8 cellular contexts compared by ENCODE assay signal in the genomic region with DNA sequence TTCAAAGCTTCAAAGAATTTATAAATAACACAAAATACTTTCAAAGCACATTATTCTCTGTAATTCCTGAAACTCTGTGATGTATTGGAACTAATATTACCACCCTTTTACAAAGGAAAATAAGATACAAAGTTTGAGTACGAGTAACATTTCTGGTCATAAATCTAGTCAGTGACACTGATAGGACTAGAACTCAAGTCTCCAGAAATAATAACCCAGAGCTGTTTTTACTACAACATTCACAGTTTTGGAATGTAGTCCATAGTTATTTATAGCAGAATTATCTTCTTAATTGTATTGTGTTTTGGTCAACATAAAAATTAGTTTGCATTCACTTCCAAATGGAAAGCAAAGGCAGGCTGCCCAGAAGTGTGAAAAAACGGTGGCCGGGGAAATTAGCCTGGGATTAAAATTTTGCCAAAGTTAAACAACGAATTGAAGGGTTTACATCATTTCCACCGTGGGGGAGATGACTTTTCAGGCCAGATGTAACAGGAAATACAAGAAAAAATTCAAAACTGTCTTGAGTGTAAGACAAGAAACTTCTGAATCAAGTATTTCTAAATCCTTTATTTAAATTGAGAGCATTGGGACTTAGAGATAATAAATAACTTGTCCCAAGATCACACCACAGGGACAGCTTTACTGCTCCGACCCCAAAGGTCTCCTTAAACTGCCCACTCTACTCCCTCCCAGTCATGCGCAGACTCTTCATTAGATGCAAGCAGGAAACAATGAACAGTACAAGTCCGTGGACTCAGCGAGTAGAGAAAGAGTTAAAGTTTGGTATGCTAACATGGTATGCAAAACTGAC.
A peak's percentile ranks its signal among the peaks of the same experiment; 100 is the strongest.
DNase-seq lines count a peak whose midpoint lies in the region; ATAC-seq and TF ChIP-seq lines count a peak whose summit lies in the region.

No MANE protein-coding gene starts in this region.

- H3K36me3 ChIP-seq in heart right ventricle, result no peaks in the 10 kb centered on the region
- no peaks in the 10 kb centered on the region for H3K36me3 ChIP-seq in left ventricle myocardium inferior

- intact Hi-C loops in heart right ventricle (cut with DNase I) (loop anchor here in 3 of 10 donors (5.0 to 10.0 kb wide), 3 partner anchors 53 to 61 kb away; no protein-coding TSS in a partner anchor), Right ventricle myocardium superior (cut with DNase I) (no loop called here), left ventricle myocardium inferior (cut with micrococcal nuclease) (no loop called here)

- H3K4me3 ChIP-seq in heart right ventricle (peak overlapping the region; percentile 78 to 93 (median 88)), left ventricle myocardium inferior (peak overlapping the region; percentile 81), skin epidermis (peak overlapping the region; percentile 59 to 92 (median 80))

- DNase-seq in heart right ventricle, result peak in 1 of 2 donors; percentile 65
- no peak for DNase-seq in Right ventricle myocardium superior
- DNase-seq in activated CD4-positive, alpha-beta memory T cell treated with anti-CD3 and anti-CD28 coated beads, Interleukin-2, amount 10 ng/mL, durations not matched to agents 7 days and 5 days, result no peak
- no peak for DNase-seq in left ventricle myocardium inferior
- DNase-seq in NCI-H128 (lab: John Stamatoyannopoulos, UW; ENCODE audit: unreplicated experiment), result no peak
- no peak for DNase-seq in NCI-H146 treated with DMSO at 0.1 percent for 48 hours (lab: John Stamatoyannopoulos, UW; ENCODE audit: unreplicated experiment)

- peaks cover 3% of the 10 kb centered on the region for H3K36me3 Mint-ChIP-seq in activated CD4-positive, alpha-beta memory T cell treated with anti-CD3 and anti-CD28 coated beads, Interleukin-2, amount 10 ng/mL, durations not matched to agents 7 days and 5 days (ENCODE audit: low read depth)

- H3K27me3 Mint-ChIP-seq in activated CD4-positive, alpha-beta memory T cell treated with anti-CD3 and anti-CD28 coated beads, Interleukin-2, amount 10 ng/mL, durations not matched to agents 7 days and 5 days, result peaks cover 4% of the 10 kb centered on the region

- H3K9me3 ChIP-seq in heart right ventricle (no peaks in the 10 kb centered on the region), left ventricle myocardium inferior (replicated peaks) (no peaks in the 10 kb centered on the region)

- H3K27me3 ChIP-seq in heart right ventricle (peaks cover 0 to 13% (median 0%) of the 10 kb centered on the region in 7 donors), left ventricle myocardium inferior (ENCODE audit: low read depth) (no peaks in the 10 kb centered on the region)

- CTCF ChIA-PET in activated CD4-positive, alpha-beta memory T cell treated with anti-CD3 and anti-CD28 coated beads, Interleukin-2, amount 10 ng/mL, durations not matched to agents 7 days and 5 days (lab: Charles Lee), result interaction anchor here (1.1 kb wide), 1 partner anchor 90 kb away, joined by 3 read pairs; no protein-coding TSS in a partner anchor

- H3K27ac ChIP-seq in heart right ventricle (peak overlapping the region; percentile 84 to 98 (median 93)), left ventricle myocardium inferior (replicated peaks) (peak overlapping the region; percentile 93), skin epidermis (peak overlapping the region in 20 of 21 experiments; percentile 74 to 96 (median 92))

- H3K4me3 Mint-ChIP-seq in activated CD4-positive, alpha-beta memory T cell treated with anti-CD3 and anti-CD28 coated beads, Interleukin-2, amount 10 ng/mL, durations not matched to agents 7 days and 5 days, result peak overlapping the region; percentile 90

- peak overlapping the region; percentile 90 for H3K27ac Mint-ChIP-seq in activated CD4-positive, alpha-beta memory T cell treated with anti-CD3 and anti-CD28 coated beads, Interleukin-2, amount 10 ng/mL, durations not matched to agents 7 days and 5 days

- POLR2A ChIA-PET in activated CD4-positive, alpha-beta memory T cell treated with anti-CD3 and anti-CD28 coated beads, Interleukin-2, amount 10 ng/mL, durations not matched to agents 7 days and 5 days (lab: Charles Lee), result no interaction called here

- peaks cover 29% of the 10 kb centered on the region for H3K4me1 Mint-ChIP-seq in activated CD4-positive, alpha-beta memory T cell treated with anti-CD3 and anti-CD28 coated beads, Interleukin-2, amount 10 ng/mL, durations not matched to agents 7 days and 5 days

- H3K4me1 ChIP-seq in heart right ventricle (peaks cover 0 to 32% (median 25%) of the 10 kb centered on the region in 9 donors), left ventricle myocardium inferior (peaks cover 47% of the 10 kb centered on the region)

- WGBS in heart right ventricle, 2 donors, result 1 to 4% methylated on average over 9 of the region's 9 CpGs

- TF ChIP-seq CTCF in heart right ventricle (IDR thresholded peaks at IDR 0.05), result no peak
- TF ChIP-seq CTCF in left ventricle myocardium inferior (IDR thresholded peaks at IDR 0.05; ENCODE audit: borderline replicate concordance), result no peak

- ATAC-seq in heart right ventricle (peak in 4 of 8 donors; percentile 50 to 61 (median 53)), Right ventricle myocardium superior (ENCODE audit: poor library complexity) (no peak), HG03139 (IDR thresholded peaks at IDR 0.05; ENCODE audit: unreplicated experiment) (peak; percentile 28)

- no peaks in the 10 kb centered on the region for H3K9me3 Mint-ChIP-seq in activated CD4-positive, alpha-beta memory T cell treated with anti-CD3 and anti-CD28 coated beads, Interleukin-2, amount 10 ng/mL, durations not matched to agents 7 days and 5 days
